In the genomic region with DNA sequence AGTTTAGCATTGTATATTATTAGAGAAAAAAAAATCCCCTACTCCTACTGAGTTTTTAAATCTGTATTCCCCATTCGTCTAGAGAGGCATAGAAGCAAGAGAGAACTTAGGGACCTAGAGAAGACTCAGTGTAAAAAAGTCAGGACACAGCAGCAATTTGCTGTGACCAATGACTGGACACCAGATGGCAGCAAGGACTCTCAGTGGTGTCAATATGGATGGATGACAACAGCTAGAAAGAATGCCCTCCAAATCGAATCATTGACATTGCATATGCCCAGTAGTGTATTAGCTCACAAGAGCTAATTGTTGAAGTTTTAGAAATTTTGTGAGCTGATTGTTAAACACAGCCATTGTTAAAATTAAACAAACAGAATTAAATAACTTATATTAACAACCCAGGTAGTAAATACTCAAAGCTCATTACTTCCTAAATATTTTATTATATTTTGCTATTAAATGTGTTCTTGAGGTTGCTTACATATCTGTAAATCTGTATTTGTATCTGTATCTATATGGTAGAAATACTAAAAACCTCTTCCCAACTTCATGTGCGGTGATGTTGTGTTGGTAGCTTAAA, we compare ENCODE assay signal across 1 cellular context.
TF ChIP-seq lines count a peak whose summit lies in the region.

No MANE protein-coding gene starts in this region.

TF ChIP-seq in SK-N-SH, 30 proteins besides CTCF, POLR2A, EP300 and RAD21 (continued from another document):
- TF ChIP-seq, protein P1, sequence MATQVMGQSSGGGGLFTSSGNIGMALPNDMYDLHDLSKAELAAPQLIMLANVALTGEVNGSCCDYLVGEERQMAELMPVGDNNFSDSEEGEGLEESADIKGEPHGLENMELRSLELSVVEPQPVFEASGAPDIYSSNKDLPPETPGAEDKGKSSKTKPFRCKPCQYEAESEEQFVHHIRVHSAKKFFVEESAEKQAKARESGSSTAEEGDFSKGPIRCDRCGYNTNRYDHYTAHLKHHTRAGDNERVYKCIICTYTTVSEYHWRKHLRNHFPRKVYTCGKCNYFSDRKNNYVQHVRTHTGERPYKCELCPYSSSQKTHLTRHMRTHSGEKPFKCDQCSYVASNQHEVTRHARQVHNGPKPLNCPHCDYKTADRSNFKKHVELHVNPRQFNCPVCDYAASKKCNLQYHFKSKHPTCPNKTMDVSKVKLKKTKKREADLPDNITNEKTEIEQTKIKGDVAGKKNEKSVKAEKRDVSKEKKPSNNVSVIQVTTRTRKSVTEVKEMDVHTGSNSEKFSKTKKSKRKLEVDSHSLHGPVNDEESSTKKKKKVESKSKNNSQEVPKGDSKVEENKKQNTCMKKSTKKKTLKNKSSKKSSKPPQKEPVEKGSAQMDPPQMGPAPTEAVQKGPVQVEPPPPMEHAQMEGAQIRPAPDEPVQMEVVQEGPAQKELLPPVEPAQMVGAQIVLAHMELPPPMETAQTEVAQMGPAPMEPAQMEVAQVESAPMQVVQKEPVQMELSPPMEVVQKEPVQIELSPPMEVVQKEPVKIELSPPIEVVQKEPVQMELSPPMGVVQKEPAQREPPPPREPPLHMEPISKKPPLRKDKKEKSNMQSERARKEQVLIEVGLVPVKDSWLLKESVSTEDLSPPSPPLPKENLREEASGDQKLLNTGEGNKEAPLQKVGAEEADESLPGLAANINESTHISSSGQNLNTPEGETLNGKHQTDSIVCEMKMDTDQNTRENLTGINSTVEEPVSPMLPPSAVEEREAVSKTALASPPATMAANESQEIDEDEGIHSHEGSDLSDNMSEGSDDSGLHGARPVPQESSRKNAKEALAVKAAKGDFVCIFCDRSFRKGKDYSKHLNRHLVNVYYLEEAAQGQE (IDR thresholded peaks at IDR 0.05; ENCODE audit: low read depth, low read length) = no peak
- TF ChIP-seq TEAD4 (IDR thresholded peaks at IDR 0.05; ENCODE audit: borderline replicate concordance, insufficient read depth) (no peak), GATA2 (CRISPR knock-in tag; IDR thresholded peaks at IDR 0.05) (no peak), RCOR1 (IDR thresholded peaks at IDR 0.05; ENCODE audit: low read length) (0 out of 2 replicates have a peak, but pooled peaks have one; percentile 26), RXRA (IDR thresholded peaks at IDR 0.05; ENCODE audit: borderline replicate concordance, low read depth) (no peak), SMC3 (IDR thresholded peaks at IDR 0.05; ENCODE audit: low read depth, low read length) (peak; percentile 86)
- TF ChIP-seq, protein P2, sequence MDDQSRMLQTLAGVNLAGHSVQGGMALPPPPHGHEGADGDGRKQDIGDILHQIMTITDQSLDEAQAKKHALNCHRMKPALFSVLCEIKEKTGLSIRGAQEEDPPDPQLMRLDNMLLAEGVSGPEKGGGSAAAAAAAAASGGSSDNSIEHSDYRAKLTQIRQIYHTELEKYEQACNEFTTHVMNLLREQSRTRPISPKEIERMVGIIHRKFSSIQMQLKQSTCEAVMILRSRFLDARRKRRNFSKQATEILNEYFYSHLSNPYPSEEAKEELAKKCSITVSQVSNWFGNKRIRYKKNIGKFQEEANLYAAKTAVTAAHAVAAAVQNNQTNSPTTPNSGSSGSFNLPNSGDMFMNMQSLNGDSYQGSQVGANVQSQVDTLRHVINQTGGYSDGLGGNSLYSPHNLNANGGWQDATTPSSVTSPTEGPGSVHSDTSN (IDR thresholded peaks at IDR 0.05) = no peak
